ENCODE assay signal across 8 cellular contexts in the genomic region with DNA sequence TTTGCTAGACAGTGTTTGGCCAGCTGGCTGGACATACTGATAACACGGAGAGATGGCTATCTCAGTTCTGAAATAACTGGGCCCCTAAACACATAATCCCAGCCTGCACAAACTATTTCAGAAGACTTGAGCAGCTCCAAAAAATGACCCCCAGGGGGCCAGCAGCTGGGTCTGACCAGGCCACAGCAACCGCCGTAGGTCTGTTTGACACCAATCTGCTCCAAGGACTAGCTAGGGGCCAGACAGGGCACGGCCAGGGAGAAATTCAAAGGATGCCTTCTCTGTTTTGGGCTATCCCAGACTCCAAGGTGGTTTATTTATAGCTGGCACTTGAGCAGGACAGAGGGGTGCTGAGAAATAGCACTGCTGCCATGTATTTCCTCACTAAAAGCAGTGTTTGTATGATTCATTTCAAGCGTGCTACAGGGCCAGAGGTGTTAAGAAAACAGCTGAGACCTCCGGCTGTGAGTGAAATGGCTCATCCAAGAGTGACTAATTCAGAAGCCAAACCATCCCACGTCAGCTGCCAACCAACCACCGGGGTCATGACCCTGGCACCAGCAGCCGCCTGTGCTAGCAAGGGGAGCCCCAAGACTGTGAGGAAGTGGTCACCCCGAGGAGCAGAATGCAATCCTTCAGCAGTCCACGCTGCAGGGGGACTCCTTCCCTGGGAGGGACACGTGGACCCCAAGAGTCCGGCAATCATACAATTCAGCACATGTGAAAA. TPM values are rescaled to one million over a fixed set of nuclear protein-coding genes. Genes with fewer than 3 reads are reported as not detected.
DNase-seq lines count a peak whose midpoint lies in the region; ATAC-seq, FAIRE-seq and TF ChIP-seq lines count a peak whose summit lies in the region.

No MANE protein-coding gene starts in this region.

- peak; percentile 61 for FAIRE-seq in GM12878 (lab: Jason Lieb, UNC)

- H2AFZ ChIP-seq in GM12878 (ENCODE audit: control insufficient read depth, low read depth, low read length) = no peak overlapping the region

- peaks cover 9 to 12% of the 10 kb centered on the region in 2 experiments for H3K36me3 ChIP-seq in GM12878 (ENCODE audit: control insufficient read depth in 2 of 2, insufficient read depth in 2 of 2, low read length in 1 of 2)

- POLR2A ChIA-PET in GM12878 (lab: Charles Lee) = interaction anchor here (0.6 to 1.2 kb wide), 4 partner anchors 9 to 54 kb away, joined by 3 to 5 read pairs (median 3); no protein-coding TSS in a partner anchor

- peaks cover 98% of the 10 kb centered on the region for H3K79me2 ChIP-seq in GM12878 (ENCODE audit: control insufficient read depth, insufficient read depth, low read length)

- H4K20me1 ChIP-seq in GM12878 (ENCODE audit: control insufficient read depth, insufficient read depth) = peaks cover 29% of the 10 kb centered on the region

- CTCF ChIA-PET in GM12878 (lab: Yijun Ruan, JAX) = interaction anchor here (0.8 to 3.0 kb wide), 7 partner anchors 15 to 69 kb away, joined by 3 to 14 read pairs (median 3); partner anchors contain the start of gene COG7

- ATAC-seq in GM19438 (IDR thresholded peaks at IDR 0.05; ENCODE audit: low read depth, unreplicated experiment) = peak; percentile 49
- ATAC-seq in GM12878 = peak; percentile 76

- RAD21 ChIA-PET in GM12878 (lab: Charles Lee; ENCODE audit: unreplicated experiment) = interaction anchor here (0.7 to 4.3 kb wide), 5 partner anchors 14 to 169 kb away, joined by 3 to 48 read pairs (median 4); no protein-coding TSS in a partner anchor

- no TSS peak for BruUV-seq in GM12878 (replicated peaks; lab: Mats Ljungman, UMichigan)

- H3K27me3 ChIP-seq in GM12878 (replicated peaks in 1 of 2; ENCODE audit: control insufficient read depth in 2 of 2, insufficient read depth in 2 of 2, low read length in 1 of 2) = no peaks in the 10 kb centered on the region

- H3K4me3 ChIP-seq in GM12878 = peak overlapping the region; percentile 68

- TF ChIP-seq CTCF in C4-2B (conservative IDR thresholded peaks at IDR 0.05) (no peak), GM12878 (IDR thresholded peaks at IDR 0.05 in 2 of 3, conservative IDR thresholded peaks at IDR 0.05 in 1 of 3; ENCODE audit: control insufficient read depth in 2 of 3, extremely low read depth in 1 of 3, insufficient read depth in 1 of 3, low read depth in 3 of 3, low read length in 3 of 3) (0 out of 6 replicates have a peak, but pooled peaks of 1 of the 3 experiments have one; percentile 23)

- H3K4me1 ChIP-seq in GM12878 (ENCODE audit: control insufficient read depth, insufficient read depth, low read length) = peaks cover 48% of the 10 kb centered on the region

- H3K9ac ChIP-seq in GM12878 (ENCODE audit: control insufficient read depth, insufficient read depth, low read length) = peak overlapping the region; percentile 66

- no peaks in the 10 kb centered on the region for H3K9me3 ChIP-seq in GM12878 (replicated peaks; ENCODE audit: control insufficient read depth, insufficient read depth, low read length)

- TF ChIP-seq EP300 in GM12878 (IDR thresholded peaks at IDR 0.05; ENCODE audit: borderline replicate concordance in 1 of 2, control insufficient read depth in 1 of 2, low read depth in 2 of 2, low read length in 2 of 2) = peak; percentile 73 to 86; a peak in 3 of 4 replicates

- DNase-seq in HK-2 (ENCODE audit: unreplicated experiment) (peak; percentile 71), T1000 (lab: John Stamatoyannopoulos, UW) (peak; percentile 65), GM12878 (ENCODE audit: low read depth, low spot score) (peak; percentile 77), kidney tubule cell (ENCODE audit: low spot score) (peak; percentile 96), cerebellar nuclear complex (lab: John Stamatoyannopoulos, UW) (no peak)
- peak in 2 of 3 donors; percentile 18 to 39 for DNase-seq in stimulated activated CD4-positive, alpha-beta T cell treated with anti-CD3 and anti-CD28 coated beads, TNF-alpha, amount 100 ng/mL, for 1 hour (ENCODE audit: low read depth in 3 of 3, low spot score in 1 of 3)

- H3K27ac ChIP-seq in C4-2B (peak overlapping the region; percentile 30), GM12878 (ENCODE audit: control insufficient read depth, insufficient read depth) (peak overlapping the region; percentile 86)

- in situ Hi-C loops in GM12878 (cut with MboI) = loop anchor here (10.0 kb wide), 1 partner anchor 340 kb away; no protein-coding TSS in a partner anchor

- peak; percentile 31; the same call in 1 of the 2 replicates for TF ChIP-seq POLR2A in GM12878 (IDR thresholded peaks at IDR 0.05; ENCODE audit: low read depth, low read length)

- intact Hi-C loops in GM12878 (cut with micrococcal nuclease; ENCODE audit: unreplicated experiment) = loop anchor here (2.0 to 5.0 kb wide), 5 partner anchors 37 to 212 kb away; partner anchors contain the start of genes COG7, EARS2, NDUFAB1 and UBFD1

- SMC1A ChIA-PET in GM12878 (lab: Charles Lee; ENCODE audit: uncharacterized antibody, unreplicated experiment) = interaction anchor here (0.9 to 7.9 kb wide), 6 partner anchors 8 to 70 kb away, joined by 3 to 61 read pairs (median 4); partner anchors contain the start of genes EARS2 and UBFD1

- TF ChIP-seq RAD21 in GM12878 (IDR thresholded peaks at IDR 0.05; ENCODE audit: insufficient read depth, low read depth, low read length) = no peak

- WGBS in GM12878 (ENCODE audit: insufficient coverage, insufficient replicate concordance, low lambda C conversion rate, missing lambda C conversion rate) = 11% methylated on average over 13 of the region's 13 CpGs

- H3K4me2 ChIP-seq in GM12878 (ENCODE audit: control insufficient read depth, insufficient read depth) = peak overlapping the region; percentile 98

RNA-seq across cellular contexts. Expression of gene GGA2, which starts 5.7 kb away (rescaled TPM):
- 287 and 319 TPM in 2 replicates for total RNA-seq in GM12878 (2013; cell fraction: nucleolus; rRNA removed)
- total RNA-seq in GM12878 (2014; rRNA removed) (57.9 and 62.0 TPM in 2 replicates), GM12878 (2014; rRNA removed; fragmentation: Illumina TruSeq; extraction: Trizol) (56.8 and 56.9 TPM in 2 replicates), GM12878 (2021) (106 and 113 TPM in 2 replicates)
- 42.8 TPM for polyA plus RNA-seq in GM12878 (2011; ENCODE audit: low read depth)
- polyA plus RNA-seq in GM12878 (2011; rRNA removed) (105 and 145 TPM in 2 replicates), GM12878 (2014; fragmentation: Illumina TruSeq; extraction: Trizol) (153 and 192 TPM in 2 replicates), GM12878 (2014; fragmentation: Nextera tagmentation; extraction: Ambion mirVana) (10 to 100 TPM; 14.1 to 21.5 TPM), GM12878 (2014; rRNA removed) (75.1 and 77.2 TPM in 2 replicates), GM12878 (2016; fragmentation: Nextera tagmentation; extraction: Ambion mirVana) (10 to 100 TPM; 96.0 to 97.1 TPM)
- polyA plus RNA-seq in GM12878 (2011; cell fraction: cytosol; rRNA removed) = 58.9 and 72.5 TPM in 2 replicates
- polyA plus RNA-seq in GM12878 (2011; cell fraction: nucleus; rRNA removed) = 191 and 225 TPM in 2 replicates
- 65.6 and 83.8 TPM in 2 replicates for polyA plus RNA-seq in GM12878 (2012)
- polyA minus RNA-seq in GM12878 (2011; rRNA and poly(A)+ RNA removed) = 84.8 and 103 TPM in 2 replicates
- polyA minus RNA-seq in GM12878 (2011; cell fraction: cytosol; rRNA and poly(A)+ RNA removed) = 32.7 and 35.3 TPM in 2 replicates
- 47.3 and 59.9 TPM in 2 replicates for polyA minus RNA-seq in GM12878 (2011; cell fraction: nucleus; rRNA and poly(A)+ RNA removed)

RNA-seq across cellular contexts. Expression of gene COG7, which starts 51.6 kb away (rescaled TPM):
- total RNA-seq in GM12878 (2013; cell fraction: nucleolus; rRNA removed) = 93.3 and 95.2 TPM in 2 replicates
- total RNA-seq in GM12878 (2014; rRNA removed) (9.7 and 12.1 TPM in 2 replicates), GM12878 (2014; rRNA removed; fragmentation: Illumina TruSeq; extraction: Trizol) (9.4 and 10.0 TPM in 2 replicates), GM12878 (2021) (9.4 and 10.9 TPM in 2 replicates)
- polyA plus RNA-seq in GM12878 (2011; ENCODE audit: low read depth) = 10.2 TPM
- polyA plus RNA-seq in GM12878 (2011; rRNA removed) (12.6 and 24.0 TPM in 2 replicates), GM12878 (2014; fragmentation: Illumina TruSeq; extraction: Trizol) (8.2 and 10.6 TPM in 2 replicates), GM12878 (2014; fragmentation: Nextera tagmentation; extraction: Ambion mirVana) (1 to 10 TPM; 2.9 to 7.5 TPM), GM12878 (2014; rRNA removed) (12.8 and 14.9 TPM in 2 replicates), GM12878 (2016; fragmentation: Nextera tagmentation; extraction: Ambion mirVana) (1 to 10 TPM; 9.5 to 9.9 TPM)
- 39.0 and 41.6 TPM in 2 replicates for polyA plus RNA-seq in GM12878 (2011; cell fraction: cytosol; rRNA removed)
- polyA plus RNA-seq in GM12878 (2011; cell fraction: nucleus; rRNA removed) = 51.4 and 53.8 TPM in 2 replicates
- 13.9 and 14.5 TPM in 2 replicates for polyA plus RNA-seq in GM12878 (2012)
- 32.6 and 33.8 TPM in 2 replicates for polyA minus RNA-seq in GM12878 (2011; rRNA and poly(A)+ RNA removed)
- 5.6 and 8.7 TPM in 2 replicates for polyA minus RNA-seq in GM12878 (2011; cell fraction: cytosol; rRNA and poly(A)+ RNA removed)
- polyA minus RNA-seq in GM12878 (2011; cell fraction: nucleus; rRNA and poly(A)+ RNA removed) = 14.7 and 20.9 TPM in 2 replicates

RNA-seq across cellular contexts. Expression of gene EARS2, which starts 52.5 kb away (rescaled TPM):
- total RNA-seq in GM12878 (2013; cell fraction: nucleolus; rRNA removed) = 85.7 and 98.9 TPM in 2 replicates
- 38.0 and 39.0 TPM in 2 replicates for total RNA-seq in GM12878 (2014; rRNA removed)
- total RNA-seq in GM12878 (2014; rRNA removed; fragmentation: Illumina TruSeq; extraction: Trizol) = 36.7 TPM in 2 replicates
- 28.8 and 32.1 TPM in 2 replicates for total RNA-seq in GM12878 (2021)
- 32.3 TPM for polyA plus RNA-seq in GM12878 (2011; ENCODE audit: low read depth)
- polyA plus RNA-seq in GM12878 (2011; rRNA removed) = 63.0 and 65.9 TPM in 2 replicates
- polyA plus RNA-seq in GM12878 (2011; cell fraction: cytosol; rRNA removed) = 107 and 120 TPM in 2 replicates
- 90.6 and 122 TPM in 2 replicates for polyA plus RNA-seq in GM12878 (2011; cell fraction: nucleus; rRNA removed)
- polyA plus RNA-seq in GM12878 (2012) = 16.5 and 17.4 TPM in 2 replicates
- 41.3 and 47.9 TPM in 2 replicates for polyA plus RNA-seq in GM12878 (2014; fragmentation: Illumina TruSeq; extraction: Trizol)
- 10 to 100 TPM; 12.9 to 27.0 TPM for polyA plus RNA-seq in GM12878 (2014; fragmentation: Nextera tagmentation; extraction: Ambion mirVana)
- polyA plus RNA-seq in GM12878 (2014; rRNA removed) = 27.3 and 39.8 TPM in 2 replicates
- polyA plus RNA-seq in GM12878 (2016; fragmentation: Nextera tagmentation; extraction: Ambion mirVana) = 10 to 100 TPM; 31.0 to 34.8 TPM
- polyA minus RNA-seq in GM12878 (2011; rRNA and poly(A)+ RNA removed) = 107 and 161 TPM in 2 replicates
- 26.6 and 33.1 TPM in 2 replicates for polyA minus RNA-seq in GM12878 (2011; cell fraction: cytosol; rRNA and poly(A)+ RNA removed)
- polyA minus RNA-seq in GM12878 (2011; cell fraction: nucleus; rRNA and poly(A)+ RNA removed) = 58.2 and 89.6 TPM in 2 replicates

RNA-seq across cellular contexts. Expression of gene UBFD1, which starts 52.9 kb away (rescaled TPM):
- 85.8 and 94.9 TPM in 2 replicates for total RNA-seq in GM12878 (2013; cell fraction: nucleolus; rRNA removed)
- total RNA-seq in GM12878 (2014; rRNA removed) (31.3 and 38.3 TPM in 2 replicates), GM12878 (2014; rRNA removed; fragmentation: Illumina TruSeq; extraction: Trizol) (18.1 and 19.0 TPM in 2 replicates), GM12878 (2021) (45.8 and 48.5 TPM in 2 replicates)
- polyA plus RNA-seq in GM12878 (2011; ENCODE audit: low read depth) = 14.2 TPM
- polyA plus RNA-seq in GM12878 (2011; rRNA removed) (37.6 and 41.9 TPM in 2 replicates), GM12878 (2014; fragmentation: Illumina TruSeq; extraction: Trizol) (23.4 and 23.7 TPM in 2 replicates), GM12878 (2014; fragmentation: Nextera tagmentation; extraction: Ambion mirVana) (1 to 10 TPM; 7.3 to 7.9 TPM), GM12878 (2014; rRNA removed) (31.1 and 40.7 TPM in 2 replicates), GM12878 (2016; fragmentation: Nextera tagmentation; extraction: Ambion mirVana) (10 to 100 TPM; 33.2 to 38.6 TPM)
- 36.0 and 38.8 TPM in 2 replicates for polyA plus RNA-seq in GM12878 (2011; cell fraction: cytosol; rRNA removed)
- 47.5 and 49.8 TPM in 2 replicates for polyA plus RNA-seq in GM12878 (2011; cell fraction: nucleus; rRNA removed)
- 20.5 and 20.8 TPM in 2 replicates for polyA plus RNA-seq in GM12878 (2012)
- 34.2 and 37.5 TPM in 2 replicates for polyA minus RNA-seq in GM12878 (2011; rRNA and poly(A)+ RNA removed)
- polyA minus RNA-seq in GM12878 (2011; cell fraction: cytosol; rRNA and poly(A)+ RNA removed) = 8.0 and 10.4 TPM in 2 replicates
- polyA minus RNA-seq in GM12878 (2011; cell fraction: nucleus; rRNA and poly(A)+ RNA removed) = 29.4 and 42.0 TPM in 2 replicates

Comparison
In these comparisons a context has a peak if more than half of its experiments do, and no peak if none do; other contexts are left out.
1. DNase-seq: peak in HK-2 (single experiment), T1000 (single experiment), GM12878 (single experiment), kidney tubule cell (single experiment) and stimulated activated CD4-positive, alpha-beta T cell treated with anti-CD3 and anti-CD28 coated beads, TNF-alpha, amount 100 ng/mL, for 1 hour (2 of 3); none in cerebellar nuclear complex (0 of 2).